Comparison of ENCODE assay signal across 1 cellular context in genomic region chr16:30352488-30353401, GRCh38.
TF ChIP-seq lines count a peak whose summit lies in the region.

No MANE protein-coding gene starts in this region.

TF ChIP-seq in IMR-90, 13 proteins besides CTCF, POLR2A, EP300 and RAD21 (continued from another document):
- TF ChIP-seq MXI1 (IDR thresholded peaks at IDR 0.05; ENCODE audit: borderline replicate concordance, low read depth, low read length): no peak
- TF ChIP-seq BHLHE40 (IDR thresholded peaks at IDR 0.05; ENCODE audit: low read depth, low read length): no peak
